In genomic region chr12:51245476-51246253, GRCh38 we compare ENCODE assay signal across 9 cellular contexts. TPM values are rescaled to one million over a fixed set of nuclear protein-coding genes. Genes with fewer than 3 reads are reported as not detected.
DNase-seq lines count a peak whose midpoint lies in the region; ATAC-seq, FAIRE-seq and TF ChIP-seq lines count a peak whose summit lies in the region.
"Had no signal": no experiment of that assay in that cellular context is flagged by ENCODE, and none has a peak within 500 bp of the region (broad histone marks: within the 10 kb centered on the region; RNA-seq: fewer than 3 reads in every experiment).

No MANE protein-coding gene starts in this region.

- TF ChIP-seq CTCF in K562 (IDR thresholded peaks at IDR 0.05 in 2 of 3, conservative IDR thresholded peaks at IDR 0.05 in 1 of 3; ENCODE audit: insufficient read depth in 2 of 3, low read depth in 1 of 3, low read length in 3 of 3): no peak
- TF ChIP-seq CTCF in nephron progenitor cell (IDR thresholded peaks at IDR 0.05): no peak

- H3K27me3 Mint-ChIP-seq in CD4-positive, alpha-beta memory T cell: no peaks in the 10 kb centered on the region
- H3K27me3 Mint-ChIP-seq in IgD-negative memory B cell: no peaks in the 10 kb centered on the region
- peaks cover 3% of the 10 kb centered on the region for H3K27me3 Mint-ChIP-seq in nephron progenitor cell (ENCODE audit: low read depth, poor library complexity)

- peak overlapping the region; percentile 42 for H3K27ac ChIP-seq in CD4-positive, alpha-beta memory T cell (ENCODE audit: low read depth, low read length)
- H3K27ac ChIP-seq in K562 (ENCODE audit: extremely low read depth, low read depth, low read length): peak overlapping the region; percentile 76

- TF ChIP-seq EP300 in K562 (IDR thresholded peaks at IDR 0.05; ENCODE audit: low read length): no peak

- DNase-seq in CD4-positive, alpha-beta memory T cell: peak in 1 of 5 donors; percentile 14
- DNase-seq in K562 (ENCODE audit: extremely low read depth in 1 of 4, low spot score in 3 of 4) (no peak), nephron progenitor cell (no peak), DMS 273 treated with DMSO at 0.1 percent for 48 hours (lab: John Stamatoyannopoulos, UW) (no peak)
- DNase-seq: sigmoid colon had no signal

- peak overlapping the region; percentile 74; the same call in 1 of the 2 replicates for H3K4me2 ChIP-seq in K562 (ENCODE audit: insufficient read depth, low read length)

- H3K4me1 ChIP-seq in CD4-positive, alpha-beta memory T cell (ENCODE audit: insufficient read depth, low read length): peaks cover 60% of the 10 kb centered on the region
- peaks cover 0 to 28% of the 10 kb centered on the region in 2 experiments; a peak in 3 of 5 replicates for H3K4me1 ChIP-seq in K562 (replicated peaks in 1 of 2; ENCODE audit: control insufficient read depth in 2 of 2, insufficient read depth in 2 of 2, low read length in 2 of 2)

- no peaks in the 10 kb centered on the region for H3K27me3 ChIP-seq in CD4-positive, alpha-beta memory T cell (ENCODE audit: insufficient read depth, low read length)
- no peaks in the 10 kb centered on the region for H3K27me3 ChIP-seq in K562 (ENCODE audit: control insufficient read depth in 2 of 2, insufficient read depth in 2 of 2, low read length in 2 of 2)
- H3K27me3 ChIP-seq: sigmoid colon had no signal

- no peak for TF ChIP-seq RAD21 in K562 (CRISPR knock-in tag; conservative IDR thresholded peaks at IDR 0.05 in 1 of 2, IDR thresholded peaks at IDR 0.05 in 1 of 2)

- H3K4me3 ChIP-seq in CD4-positive, alpha-beta memory T cell (ENCODE audit: low read length in 2 of 2): no peak overlapping the region
- H3K4me3 ChIP-seq in K562: no peak overlapping the region
- H3K4me3 ChIP-seq: sigmoid colon had no signal

- intact Hi-C loops in CD4-positive, alpha-beta memory T cell (cut with micrococcal nuclease): no loop called here
- intact Hi-C loops in K562 (cut with micrococcal nuclease): loop anchor here (2.0 kb wide), 3 partner anchors 73 to 421 kb away; partner anchors contain the start of gene TFCP2

- no peaks in the 10 kb centered on the region for H3K9me3 ChIP-seq in CD4-positive, alpha-beta memory T cell (ENCODE audit: control insufficient read depth in 1 of 2, low read length in 2 of 2)
- no peaks in the 10 kb centered on the region for H3K9me3 ChIP-seq in K562 (replicated peaks; ENCODE audit: control insufficient read depth, insufficient read depth, low read depth, low read length)
- H3K9me3 ChIP-seq: sigmoid colon had no signal

- TSS peak; percentile 58 for BruUV-seq in K562 (replicated peaks; lab: Mats Ljungman, UMichigan)

- POLR2A ChIA-PET in CD4-positive, alpha-beta memory T cell (lab: Charles Lee; ENCODE audit: partially characterized antibody): interaction anchor here (1.1 to 1.7 kb wide), 4 partner anchors 7 to 84 kb away, joined by 3 to 8 read pairs (median 4); partner anchors contain the start of gene SMAGP
- POLR2A ChIA-PET in K562 (lab: Yijun Ruan, JAX): interaction anchor here (0.8 to 1.6 kb wide), 8 partner anchors 10 to 163 kb away, joined by 3 to 5 read pairs (median 3); partner anchors contain the start of gene CSRNP2

- in situ Hi-C loops in K562 (cut with MboI): no loop called here

- peaks cover 0 to 2% (median 0%) of the 10 kb centered on the region in 8 donors for H3K9me3 Mint-ChIP-seq in CD4-positive, alpha-beta memory T cell
- H3K9me3 Mint-ChIP-seq in IgD-negative memory B cell (no peaks in the 10 kb centered on the region), nephron progenitor cell (no peaks in the 10 kb centered on the region)

- peak; percentile 15 for ATAC-seq in K562
- ATAC-seq in HG03025 (IDR thresholded peaks at IDR 0.05; ENCODE audit: low FRiP score, unreplicated experiment): no peak
- no peak for ATAC-seq in GM19467 (IDR thresholded peaks at IDR 0.05; ENCODE audit: unreplicated experiment)
- ATAC-seq in HG03196 (IDR thresholded peaks at IDR 0.05; ENCODE audit: unreplicated experiment): no peak

- CTCF ChIA-PET in CD4-positive, alpha-beta memory T cell (lab: Charles Lee; ENCODE audit: partially characterized antibody): interaction anchor here (1.2 kb wide), 2 partner anchors 29 to 199 kb away, joined by 3 to 4 read pairs; no protein-coding TSS in a partner anchor
- CTCF ChIA-PET in K562 (lab: Yijun Ruan, JAX; ENCODE audit: low intra/inter-chr PET ratio): no interaction called here

- WGBS in K562 (ENCODE audit: insufficient coverage, low coverage, missing lambda C conversion rate): 75% methylated on average over 11 of the region's 11 CpGs

- H3K9ac ChIP-seq in K562 (ENCODE audit: insufficient read depth in 1 of 2, low read depth in 2 of 2, low read length in 2 of 2): peak overlapping the region in 1 of 2 experiments; percentile 44; a peak in 1 of 4 replicates

- peak overlapping the region; percentile 88 to 100 (median 92) for H3K27ac Mint-ChIP-seq in CD4-positive, alpha-beta memory T cell
- H3K27ac Mint-ChIP-seq in IgD-negative memory B cell: peak overlapping the region; percentile 14 to 76 (median 73)
- peak overlapping the region; percentile 89 for H3K27ac Mint-ChIP-seq in nephron progenitor cell

- H4K20me1 ChIP-seq in K562 (replicated peaks; ENCODE audit: control insufficient read depth, insufficient read depth, low read length): no peaks in the 10 kb centered on the region

- peak; percentile 11 for FAIRE-seq in K562 (lab: Jason Lieb, UNC)

- H3K9me1 ChIP-seq in K562 (ENCODE audit: control insufficient read depth, insufficient read depth, low read length): no peaks in the 10 kb centered on the region

- peaks cover 13% of the 10 kb centered on the region; the same call in 1 of the 3 replicates for H3K79me2 ChIP-seq in K562 (ENCODE audit: control insufficient read depth, insufficient read depth, low read length)

- H2AFZ ChIP-seq in K562 (ENCODE audit: low read depth, low read length): peak overlapping the region; percentile 75

- no peak for TF ChIP-seq POLR2A in K562 (conservative IDR thresholded peaks at IDR 0.05)

- peaks cover 21 to 45% of the 10 kb centered on the region in 2 donors for H3K36me3 Mint-ChIP-seq in CD4-positive, alpha-beta memory T cell
- peaks cover 4% of the 10 kb centered on the region for H3K36me3 Mint-ChIP-seq in IgD-negative memory B cell
- peaks cover 25% of the 10 kb centered on the region for H3K36me3 Mint-ChIP-seq in nephron progenitor cell (ENCODE audit: low read depth)

- H3K36me3 ChIP-seq in CD4-positive, alpha-beta memory T cell (ENCODE audit: insufficient read depth, low read length): peaks cover 23% of the 10 kb centered on the region
- H3K36me3 ChIP-seq in K562 (ENCODE audit: control insufficient read depth, insufficient read depth, low read length): peaks cover 59% of the 10 kb centered on the region

- H3K4me1 Mint-ChIP-seq in CD4-positive, alpha-beta memory T cell: peaks cover 47 to 79% (median 61%) of the 10 kb centered on the region in 4 donors
- H3K4me1 Mint-ChIP-seq in IgD-negative memory B cell (peaks cover 31 to 40% (median 39%) of the 10 kb centered on the region in 3 donors), nephron progenitor cell (peaks cover 32% of the 10 kb centered on the region)

- H3K4me3 Mint-ChIP-seq in CD4-positive, alpha-beta memory T cell: peak overlapping the region in 7 of 8 donors; percentile 25 to 56 (median 44)
- H3K4me3 Mint-ChIP-seq in IgD-negative memory B cell: peak overlapping the region in 2 of 4 donors; percentile 1 to 54
- H3K4me3 Mint-ChIP-seq in nephron progenitor cell: no peak overlapping the region

RNA-seq across cellular contexts. Expression of gene DAZAP2, which starts 7.0 kb away (rescaled TPM):
- total RNA-seq in CD4-positive, alpha-beta memory T cell: 100 to 1,000 TPM; 275 to 286 TPM
- 1,000 to 10,000 TPM; 1,322 to 2,333 TPM for polyA plus RNA-seq in CD4-positive, alpha-beta memory T cell
- polyA plus RNA-seq in IgD-negative memory B cell (1,104 TPM), K562 (2011; rRNA removed) (329 and 342 TPM in 2 replicates), K562 (2014; fragmentation: Illumina TruSeq; extraction: Trizol) (276 and 289 TPM in 2 replicates), K562 (2014; fragmentation: Nextera tagmentation; extraction: Ambion mirVana) (100 to 1,000 TPM; 364 to 668 TPM), K562 (2014; rRNA removed) (227 and 282 TPM in 2 replicates)
- total RNA-seq in K562 (2011; cell fraction: chromatin; rRNA removed; ENCODE audit: low replicate concordance): 65.3 and 70.8 TPM in 2 replicates
- 50.3 and 56.7 TPM in 2 replicates for total RNA-seq in K562 (2011; cell fraction: nucleolus; rRNA removed)
- total RNA-seq in K562 (2011; cell fraction: nucleoplasm; rRNA removed): 71.7 and 79.8 TPM in 2 replicates
- total RNA-seq in K562 (2014; rRNA removed) (111 and 116 TPM in 2 replicates), K562 (2014; rRNA removed; fragmentation: Illumina TruSeq; extraction: Trizol) (144 and 149 TPM in 2 replicates), K562 (2015; rRNA removed; fragmentation: Illumina TruSeq; extraction: Trizol) (194 and 195 TPM in 2 replicates), K562 (2021) (129 and 132 TPM in 2 replicates)
- polyA plus RNA-seq in K562 (2011; cell fraction: cytosol; rRNA removed): 426 and 578 TPM in 2 replicates
- polyA plus RNA-seq in K562 (2011; cell fraction: nucleus; rRNA removed): 135 and 184 TPM in 2 replicates
- 215 and 432 TPM in 2 replicates for polyA plus RNA-seq in K562 (2012)
- 188 and 248 TPM in 2 replicates for polyA minus RNA-seq in K562 (2011; rRNA and poly(A)+ RNA removed)
- polyA minus RNA-seq in K562 (2011; cell fraction: cytosol; rRNA and poly(A)+ RNA removed): 112 and 122 TPM in 2 replicates
- polyA minus RNA-seq in K562 (2011; cell fraction: nucleus; rRNA and poly(A)+ RNA removed): 28.7 and 52.4 TPM in 2 replicates

RNA-seq across cellular contexts. Expression of gene SMAGP, which starts 24.6 kb away (rescaled TPM):
- total RNA-seq in CD4-positive, alpha-beta memory T cell: 1 to 10 TPM; 3.9 to 5.5 TPM
- 10 to 100 TPM; 10.6 to 18.9 TPM for polyA plus RNA-seq in CD4-positive, alpha-beta memory T cell
- polyA plus RNA-seq in IgD-negative memory B cell (82.1 TPM), K562 (2011; rRNA removed) (52.2 and 62.3 TPM in 2 replicates), K562 (2014; fragmentation: Illumina TruSeq; extraction: Trizol) (45.9 and 53.9 TPM in 2 replicates), K562 (2014; fragmentation: Nextera tagmentation; extraction: Ambion mirVana) (10 to 100 TPM; 26.0 to 29.9 TPM), K562 (2014; rRNA removed) (33.6 and 35.3 TPM in 2 replicates)
- total RNA-seq in K562 (2011; cell fraction: chromatin; rRNA removed; ENCODE audit: low replicate concordance): 33.1 and 42.1 TPM in 2 replicates
- 28.7 and 34.4 TPM in 2 replicates for total RNA-seq in K562 (2011; cell fraction: nucleolus; rRNA removed)
- total RNA-seq in K562 (2011; cell fraction: nucleoplasm; rRNA removed): 43.1 and 65.2 TPM in 2 replicates
- total RNA-seq in K562 (2014; rRNA removed) (23.1 and 26.4 TPM in 2 replicates), K562 (2014; rRNA removed; fragmentation: Illumina TruSeq; extraction: Trizol) (26.5 and 31.6 TPM in 2 replicates), K562 (2015; rRNA removed; fragmentation: Illumina TruSeq; extraction: Trizol) (24.9 and 25.3 TPM in 2 replicates), K562 (2021) (29.7 and 35.9 TPM in 2 replicates)
- 47.6 and 61.5 TPM in 2 replicates for polyA plus RNA-seq in K562 (2011; cell fraction: cytosol; rRNA removed)
- polyA plus RNA-seq in K562 (2011; cell fraction: nucleus; rRNA removed): 38.6 and 59.2 TPM in 2 replicates
- 40.6 and 110 TPM in 2 replicates for polyA plus RNA-seq in K562 (2012)
- polyA minus RNA-seq in K562 (2011; rRNA and poly(A)+ RNA removed): 31.6 and 53.7 TPM in 2 replicates
- 14.2 and 22.0 TPM in 2 replicates for polyA minus RNA-seq in K562 (2011; cell fraction: cytosol; rRNA and poly(A)+ RNA removed)
- polyA minus RNA-seq in K562 (2011; cell fraction: nucleus; rRNA and poly(A)+ RNA removed): 10.8 and 13.6 TPM in 2 replicates

RNA-seq across cellular contexts. Expression of gene POU6F1, which starts 27.8 kb away (rescaled TPM):
- 10 to 100 TPM; 71.9 to 79.8 TPM for total RNA-seq in CD4-positive, alpha-beta memory T cell
- 1 to 10 TPM; 1.4 to 8.5 TPM for polyA plus RNA-seq in CD4-positive, alpha-beta memory T cell
- polyA plus RNA-seq in IgD-negative memory B cell (3.2 TPM), K562 (2011; rRNA removed) (3.0 and 3.4 TPM in 2 replicates), K562 (2014; fragmentation: Illumina TruSeq; extraction: Trizol) (1.1 and 1.4 TPM in 2 replicates), K562 (2014; fragmentation: Nextera tagmentation; extraction: Ambion mirVana) (under 1 TPM; 0.14 to 0.25 TPM), K562 (2014; rRNA removed) (0.78 and 1.4 TPM in 2 replicates)
- 8.6 and 29.6 TPM in 2 replicates for total RNA-seq in K562 (2011; cell fraction: chromatin; rRNA removed; ENCODE audit: low replicate concordance)
- 5.3 and 7.0 TPM in 2 replicates for total RNA-seq in K562 (2011; cell fraction: nucleolus; rRNA removed)
- 13.7 and 24.2 TPM in 2 replicates for total RNA-seq in K562 (2011; cell fraction: nucleoplasm; rRNA removed)
- total RNA-seq in K562 (2014; rRNA removed) (0.36 and 1.3 TPM in 2 replicates), K562 (2014; rRNA removed; fragmentation: Illumina TruSeq; extraction: Trizol) (1.4 and 2.0 TPM in 2 replicates), K562 (2015; rRNA removed; fragmentation: Illumina TruSeq; extraction: Trizol) (0.98 and 1.1 TPM in 2 replicates), K562 (2021) (3.3 and 4.0 TPM in 2 replicates)
- polyA plus RNA-seq in K562 (2011; cell fraction: cytosol; rRNA removed): 1.2 and 1.3 TPM in 2 replicates
- 7.9 and 10.0 TPM in 2 replicates for polyA plus RNA-seq in K562 (2011; cell fraction: nucleus; rRNA removed)
- 0.89 and 5.9 TPM in 2 replicates for polyA plus RNA-seq in K562 (2012)
- polyA minus RNA-seq in K562 (2011; rRNA and poly(A)+ RNA removed): 1.5 and 1.6 TPM in 2 replicates
- 2.1 and 2.3 TPM in 2 replicates for polyA minus RNA-seq in K562 (2011; cell fraction: cytosol; rRNA and poly(A)+ RNA removed)
- polyA minus RNA-seq in K562 (2011; cell fraction: nucleus; rRNA and poly(A)+ RNA removed): 2.3 and 3.6 TPM in 2 replicates
